1 cellular context compared by ENCODE assay signal in genomic region chr1:206573772-206574161, GRCh38.
TF ChIP-seq lines count a peak whose summit lies in the region.

No MANE protein-coding gene starts in this region.

TF ChIP-seq in GM12878, 131 proteins besides CTCF, POLR2A, EP300 and RAD21:
- no peak for TF ChIP-seq ZSCAN29 (IDR thresholded peaks at IDR 0.05)
- no peak for TF ChIP-seq HSF1 (IDR thresholded peaks at IDR 0.05; ENCODE audit: low read depth, low read length)
TF ChIP-seq in GM12878: peak in this region for 0.
